ENCODE assay signal across 11 cellular contexts in the genomic region with DNA sequence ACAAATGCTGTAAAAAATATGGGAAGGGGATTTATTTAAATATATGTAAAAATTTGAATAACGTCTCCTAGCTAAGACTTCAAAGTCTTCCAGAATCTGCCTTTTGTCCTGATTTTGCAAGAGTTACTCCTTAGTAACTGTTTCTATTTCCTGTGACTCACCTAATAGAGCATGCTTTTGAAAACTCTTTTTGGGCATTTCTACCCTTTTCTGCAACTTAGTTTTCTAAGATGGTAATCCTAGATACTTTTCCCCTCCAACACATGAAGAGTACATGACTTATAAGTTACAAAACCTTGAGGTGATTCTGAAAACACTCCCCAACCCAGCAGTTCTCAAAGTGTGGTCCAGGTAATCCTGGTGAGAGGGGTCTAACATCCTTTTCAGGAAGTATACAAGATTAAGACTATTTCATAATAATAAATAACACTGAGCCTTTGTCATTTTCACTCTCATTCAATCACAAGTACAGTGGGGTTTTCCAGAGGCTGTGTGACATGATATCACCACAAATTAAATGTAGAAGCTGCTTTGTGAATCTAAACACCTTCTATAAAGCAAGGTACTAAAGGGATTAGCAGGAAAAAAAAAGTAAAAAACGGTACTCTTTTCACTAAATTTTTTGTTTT. TPM values are rescaled to one million over a fixed set of nuclear protein-coding genes. Genes with fewer than 3 reads are reported as not detected.
A peak's percentile ranks its signal among the peaks of the same experiment; 100 is the strongest.
DNase-seq lines count a peak whose midpoint lies in the region; ATAC-seq, FAIRE-seq and TF ChIP-seq lines count a peak whose summit lies in the region.
"Had no signal": no experiment of that assay in that cellular context is flagged by ENCODE, and none has a peak within 500 bp of the region (broad histone marks: within the 10 kb centered on the region; RNA-seq: fewer than 3 reads in every experiment).

No MANE protein-coding gene starts in this region.

- no peak overlapping the region for H3K4me3 Mint-ChIP-seq in T-helper 17 cell
- H3K4me3 Mint-ChIP-seq in neural progenitor cell, result no peak overlapping the region

- H3K4me3 ChIP-seq in A549 (no peak overlapping the region), neural progenitor cell (no peak overlapping the region), esophagus muscularis mucosa (no peak overlapping the region)
- H3K4me3 ChIP-seq: HAP-1 had no signal

- peaks cover 36% of the 10 kb centered on the region for H3K4me1 ChIP-seq in A549
- no peaks in the 10 kb centered on the region for H3K4me1 ChIP-seq in neural progenitor cell
- H3K4me1 ChIP-seq in esophagus muscularis mucosa, result peaks cover 4 to 34% (median 21%) of the 10 kb centered on the region in 4 donors

- no peaks in the 10 kb centered on the region for H3K27me3 Mint-ChIP-seq in T-helper 17 cell
- no peaks in the 10 kb centered on the region for H3K27me3 Mint-ChIP-seq in neural progenitor cell (ENCODE audit: insufficient read depth, low read depth)

- no peaks in the 10 kb centered on the region for H4K20me1 ChIP-seq in neural progenitor cell (ENCODE audit: low read depth)

- H3K9me3 Mint-ChIP-seq in neural progenitor cell, result no peaks in the 10 kb centered on the region

- no peak for TF ChIP-seq CTCF in A549 (IDR thresholded peaks at IDR 0.05)
- TF ChIP-seq CTCF in neural progenitor cell (IDR thresholded peaks at IDR 0.05), result no peak
- TF ChIP-seq CTCF in esophagus muscularis mucosa (IDR thresholded peaks at IDR 0.05), result no peak

- no peak for TF ChIP-seq POLR2A in A549 (IDR thresholded peaks at IDR 0.05; ENCODE audit: low read length)
- no peak for TF ChIP-seq POLR2A in esophagus muscularis mucosa (IDR thresholded peaks at IDR 0.05; ENCODE audit: low read depth)

- CTCF ChIA-PET in A549 (lab: Yijun Ruan, JAX), result interaction anchor here (1.1 kb wide), 1 partner anchor 26 kb away, joined by 4 read pairs; no protein-coding TSS in a partner anchor

- H3K27me3 ChIP-seq in neural progenitor cell (no peaks in the 10 kb centered on the region), esophagus muscularis mucosa (no peaks in the 10 kb centered on the region)

- no peaks in the 10 kb centered on the region for H3F3A ChIP-seq in neural progenitor cell (ENCODE audit: low read depth)

- H3K79me2 ChIP-seq in neural progenitor cell (ENCODE audit: low read depth), result peaks cover 8% of the 10 kb centered on the region

- ATAC-seq in A549, result peak; percentile 72 to 73; a peak in 5 of 6 replicates
- no peak for ATAC-seq in T-helper 17 cell
- no peak for ATAC-seq in GM19455 (IDR thresholded peaks at IDR 0.05; ENCODE audit: unreplicated experiment)

- peak; percentile 54 for FAIRE-seq in A549 (lab: Jason Lieb, UNC)

- WGBS in A549 (ENCODE audit: missing lambda C conversion rate), result 27% methylated on average over 2 of the region's 2 CpGs
- 80% methylated on average over 2 of the region's 2 CpGs for WGBS in esophagus muscularis mucosa

- H3K4me2 ChIP-seq in A549, result peak overlapping the region; percentile 72
- H3K4me2 ChIP-seq in neural progenitor cell, result no peak overlapping the region

- no peaks in the 10 kb centered on the region for H3K9me3 ChIP-seq in A549
- no peaks in the 10 kb centered on the region for H3K9me3 ChIP-seq in T-helper 17 cell (ENCODE audit: control insufficient read depth, low read length, poor library complexity, severe bottlenecking)
- no peaks in the 10 kb centered on the region for H3K9me3 ChIP-seq in neural progenitor cell (ENCODE audit: low read depth)
- H3K9me3 ChIP-seq in esophagus muscularis mucosa, result no peaks in the 10 kb centered on the region
- H3K9me3 ChIP-seq: HAP-1 had no signal

- TF ChIP-seq EP300 in A549 (IDR thresholded peaks at IDR 0.05), result no peak
- no peak for TF ChIP-seq EP300 in esophagus muscularis mucosa (IDR thresholded peaks at IDR 0.05)

- POLR2A ChIA-PET in A549 (lab: Yijun Ruan, JAX), result no interaction called here

- H3K36me3 Mint-ChIP-seq in T-helper 17 cell (ENCODE audit: low read depth), result peaks cover 4% of the 10 kb centered on the region
- H3K36me3 Mint-ChIP-seq in neural progenitor cell, result peaks cover 8% of the 10 kb centered on the region

- H3K36me3 ChIP-seq in neural progenitor cell (peaks cover 24% of the 10 kb centered on the region), esophagus muscularis mucosa (peaks cover 0 to 47% (median 28%) of the 10 kb centered on the region in 4 donors)

- no peak for TF ChIP-seq RAD21 in A549 (conservative IDR thresholded peaks at IDR 0.05 in 1 of 2, IDR thresholded peaks at IDR 0.05 in 1 of 2)

- DNase-seq in A549 (ENCODE audit: low read depth in 1 of 2, low spot score in 1 of 2) (peak in 1 of 2 experiments; percentile 22), GM04504 (ENCODE audit: low read depth) (peak; percentile 38), T-helper 17 cell (no peak), fibroblast of peridontal ligament (ENCODE audit: extremely low read depth) (peak; percentile 84), neural progenitor cell (ENCODE audit: low spot score) (no peak), esophagus muscularis mucosa (ENCODE audit: extremely low spot score) (no peak), DMS 273 (lab: John Stamatoyannopoulos, UW; ENCODE audit: unreplicated experiment) (no peak)
- DNase-seq: NCI-H2227 treated with DMSO at 0.1 percent for 48 hours, T-helper 2 cell had no signal

- H3K4me1 Mint-ChIP-seq in T-helper 17 cell (peaks cover 6% of the 10 kb centered on the region), neural progenitor cell (no peaks in the 10 kb centered on the region)

- intact Hi-C loops in esophagus muscularis mucosa (cut with DNase I), result no loop called here

- no peak overlapping the region for H3K9ac ChIP-seq in neural progenitor cell

- peak overlapping the region; percentile 31 to 84; a peak in 5 of 6 replicates for H3K27ac ChIP-seq in A549
- no peak overlapping the region for H3K27ac ChIP-seq in neural progenitor cell
- H3K27ac ChIP-seq in esophagus muscularis mucosa (replicated peaks in 1 of 4), result no peak overlapping the region

- no peak overlapping the region for H2AFZ ChIP-seq in neural progenitor cell (replicated peaks)

- H3K27ac Mint-ChIP-seq in T-helper 17 cell, result peak overlapping the region; percentile 56
- no peak overlapping the region for H3K27ac Mint-ChIP-seq in neural progenitor cell

TF ChIP-seq in A549, 52 proteins besides CTCF, POLR2A, EP300 and RAD21:
- TF ChIP-seq CEBPB (IDR thresholded peaks at IDR 0.05) (peak; percentile 65 to 75), SREBF2 (IDR thresholded peaks at IDR 0.05) (no peak), CBX8 (IDR thresholded peaks at IDR 0.05) (no peak), HOXA7 (CRISPR knock-in tag; IDR thresholded peaks at IDR 0.05) (0 out of 2 replicates have a peak, but pooled peaks have one; percentile 38), KDM1A (IDR thresholded peaks at IDR 0.05; ENCODE audit: low read depth) (no peak), RCOR1 (IDR thresholded peaks at IDR 0.05; ENCODE audit: low read depth, low read length) (no peak), FOSL2 (IDR thresholded peaks at IDR 0.05) (no peak), FOSL2 (CRISPR knock-in tag; IDR thresholded peaks at IDR 0.05) (peak; percentile 55), JUN (IDR thresholded peaks at IDR 0.05) (no peak)
- TF ChIP-seq, protein P1, sequence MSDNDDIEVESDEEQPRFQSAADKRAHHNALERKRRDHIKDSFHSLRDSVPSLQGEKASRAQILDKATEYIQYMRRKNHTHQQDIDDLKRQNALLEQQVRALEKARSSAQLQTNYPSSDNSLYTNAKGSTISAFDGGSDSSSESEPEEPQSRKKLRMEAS (IDR thresholded peaks at IDR 0.05), result no peak
TF ChIP-seq in A549: peak in this region for 3.

RNA-seq across cellular contexts. Expression of a gene that starts 31.9 kb away (rescaled TPM):
- polyA plus RNA-seq in A549 (2011; rRNA removed) (57.9 and 70.9 TPM in 2 replicates), A549 (2017; fragmentation: RNase III; extraction: RNeasy Plus Mini Kit Qiagen cat#74134 plus additional on column Dnase treatment) (33.5 to 35.3 TPM (median 34.6 TPM) in 3 replicates)
- polyA plus RNA-seq in A549 (2012; cell fraction: cytosol; rRNA removed), result 14.2 and 14.3 TPM in 2 replicates
- polyA plus RNA-seq in A549 (2012; cell fraction: nucleus; rRNA removed), result 10.0 and 15.0 TPM in 2 replicates
- polyA minus RNA-seq in A549 (2011; rRNA and poly(A)+ RNA removed), result 22.6 and 23.8 TPM in 2 replicates
- total RNA-seq in T-helper 17 cell (10 to 100 TPM; 77.1 to 78.2 TPM), neural progenitor cell (ENCODE audit: low replicate concordance) (44.1 and 71.2 TPM in 2 replicates), esophagus muscularis mucosa (100 to 1,000 TPM in 1 of 4 donors, 10 to 100 TPM in 3; 81.8 to 106 (median 90.5) TPM)

Comparison
In these comparisons a context has a peak if more than half of its experiments do, and no peak if none do; other contexts are left out.
1. ATAC-seq: peak in A549 (2 of 2); none in T-helper 17 cell (single experiment) and GM19455 (single experiment).
2. DNase-seq: peak in GM04504 (single experiment) and fibroblast of peridontal ligament (single experiment); none in T-helper 17 cell (0 of 3), neural progenitor cell (single experiment), esophagus muscularis mucosa (single experiment) and DMS 273 (single experiment).
3. H3K27ac ChIP-seq: peak in A549 (2 of 2); none in neural progenitor cell (single experiment) and esophagus muscularis mucosa (0 of 4).